ENCODE assay signal across 23 cellular contexts in genomic region chr1:4170548-4170947, GRCh38.
DNase-seq lines count a peak whose midpoint lies in the region; ATAC-seq and TF ChIP-seq lines count a peak whose summit lies in the region.
"Had no signal": no experiment of that assay in that cellular context is flagged by ENCODE, and none has a peak within 500 bp of the region (broad histone marks: within the 10 kb centered on the region; RNA-seq: fewer than 3 reads in every experiment).

No MANE protein-coding gene starts in this region.

- no peak for ATAC-seq in GM21360 (IDR thresholded peaks at IDR 0.05; ENCODE audit: unreplicated experiment)
- ATAC-seq in Right ventricle myocardium superior (ENCODE audit: poor library complexity) = no peak
- no peak for ATAC-seq in naive thymus-derived CD8-positive, alpha-beta T cell

- no peaks in the 10 kb centered on the region for H4K20me1 ChIP-seq in neural progenitor cell (ENCODE audit: low read depth)

- H3K27ac ChIP-seq in neural progenitor cell (no peak overlapping the region), testis (no peak overlapping the region)
- H3K27ac ChIP-seq: 22Rv1, GM23248, PC-9, SJSA1 had no signal

- H3K36me3 ChIP-seq in neural progenitor cell = no peaks in the 10 kb centered on the region
- H3K36me3 ChIP-seq in testis (ENCODE audit: low read depth, missing control alignments) = no peaks in the 10 kb centered on the region
- H3K36me3 ChIP-seq: BE2C, HAP-1, MG63, SJSA1 had no signal

- no peaks in the 10 kb centered on the region for H3K36me3 Mint-ChIP-seq in activated CD4-positive, alpha-beta memory T cell treated with anti-CD3 and anti-CD28 coated beads for 36 hours
- no peaks in the 10 kb centered on the region for H3K36me3 Mint-ChIP-seq in activated CD4-positive, alpha-beta memory T cell treated with anti-CD3 and anti-CD28 coated beads, Interleukin-2, amount 10 ng/mL, durations not matched to agents 7 days and 5 days (ENCODE audit: low read depth)
- H3K36me3 Mint-ChIP-seq in neural progenitor cell = no peaks in the 10 kb centered on the region
- H3K36me3 Mint-ChIP-seq in naive thymus-derived CD8-positive, alpha-beta T cell = no peaks in the 10 kb centered on the region
- H3K36me3 Mint-ChIP-seq: CD14-positive monocyte; CD8-positive, alpha-beta memory T cell had no signal

- POLR2A ChIA-PET in activated CD4-positive, alpha-beta memory T cell treated with anti-CD3 and anti-CD28 coated beads for 36 hours (lab: Charles Lee) = no interaction called here
- POLR2A ChIA-PET in activated CD4-positive, alpha-beta memory T cell treated with anti-CD3 and anti-CD28 coated beads, Interleukin-2, amount 10 ng/mL, durations not matched to agents 7 days and 5 days (lab: Charles Lee) = no interaction called here
- POLR2A ChIA-PET in naive thymus-derived CD8-positive, alpha-beta T cell (lab: Charles Lee) = no interaction called here

- H3K9me3 ChIP-seq in neural progenitor cell (ENCODE audit: low read depth) (no peaks in the 10 kb centered on the region), testis (no peaks in the 10 kb centered on the region)
- H3K9me3 ChIP-seq: BE2C, HAP-1, MG63 had no signal

- H3K27me3 Mint-ChIP-seq in activated CD4-positive, alpha-beta memory T cell treated with anti-CD3 and anti-CD28 coated beads for 36 hours = peaks cover 19% of the 10 kb centered on the region
- H3K27me3 Mint-ChIP-seq in activated CD4-positive, alpha-beta memory T cell treated with anti-CD3 and anti-CD28 coated beads, Interleukin-2, amount 10 ng/mL, durations not matched to agents 7 days and 5 days = no peaks in the 10 kb centered on the region
- H3K27me3 Mint-ChIP-seq in neural progenitor cell (ENCODE audit: insufficient read depth, low read depth) = peaks cover 16% of the 10 kb centered on the region
- peaks cover 12 to 56% (median 30%) of the 10 kb centered on the region in 5 donors for H3K27me3 Mint-ChIP-seq in naive thymus-derived CD8-positive, alpha-beta T cell

- intact Hi-C loops in activated CD4-positive, alpha-beta memory T cell treated with anti-CD3 and anti-CD28 coated beads for 36 hours (cut with micrococcal nuclease) = no loop called here
- intact Hi-C loops in testis (cut with DNase I; ENCODE audit: low total_unique reads) = no loop called here
- intact Hi-C loops in Right ventricle myocardium superior (cut with DNase I) = no loop called here

- 86 to 87% methylated on average over 12 of the region's 12 CpGs for WGBS in testis, 2 donors

- H3K27ac Mint-ChIP-seq in activated CD4-positive, alpha-beta memory T cell treated with anti-CD3 and anti-CD28 coated beads for 36 hours = no peak overlapping the region
- H3K27ac Mint-ChIP-seq in activated CD4-positive, alpha-beta memory T cell treated with anti-CD3 and anti-CD28 coated beads, Interleukin-2, amount 10 ng/mL, durations not matched to agents 7 days and 5 days = no peak overlapping the region
- H3K27ac Mint-ChIP-seq in neural progenitor cell = peak overlapping the region; percentile 42
- H3K27ac Mint-ChIP-seq in naive thymus-derived CD8-positive, alpha-beta T cell = no peak overlapping the region
- H3K27ac Mint-ChIP-seq: CD8-positive, alpha-beta memory T cell had no signal

- H3K4me1 ChIP-seq in neural progenitor cell (no peaks in the 10 kb centered on the region), testis (no peaks in the 10 kb centered on the region)
- H3K4me1 ChIP-seq: BE2C, HAP-1, SJSA1 had no signal

- H3F3A ChIP-seq in neural progenitor cell (ENCODE audit: low read depth) = no peaks in the 10 kb centered on the region

- TF ChIP-seq CTCF in neural progenitor cell (IDR thresholded peaks at IDR 0.05) = no peak
- TF ChIP-seq CTCF in testis (IDR thresholded peaks at IDR 0.05) = no peak

- H3K4me3 Mint-ChIP-seq in activated CD4-positive, alpha-beta memory T cell treated with anti-CD3 and anti-CD28 coated beads for 36 hours = no peak overlapping the region
- no peak overlapping the region for H3K4me3 Mint-ChIP-seq in activated CD4-positive, alpha-beta memory T cell treated with anti-CD3 and anti-CD28 coated beads, Interleukin-2, amount 10 ng/mL, durations not matched to agents 7 days and 5 days
- no peak overlapping the region for H3K4me3 Mint-ChIP-seq in neural progenitor cell
- H3K4me3 Mint-ChIP-seq in naive thymus-derived CD8-positive, alpha-beta T cell = no peak overlapping the region
- H3K4me3 Mint-ChIP-seq: CD14-positive monocyte; CD8-positive, alpha-beta memory T cell had no signal

- no peak overlapping the region for H3K4me2 ChIP-seq in neural progenitor cell
- H3K4me2 ChIP-seq: PC-9 had no signal

- no peaks in the 10 kb centered on the region for H3K4me1 Mint-ChIP-seq in activated CD4-positive, alpha-beta memory T cell treated with anti-CD3 and anti-CD28 coated beads for 36 hours (ENCODE audit: low read depth)
- no peaks in the 10 kb centered on the region for H3K4me1 Mint-ChIP-seq in activated CD4-positive, alpha-beta memory T cell treated with anti-CD3 and anti-CD28 coated beads, Interleukin-2, amount 10 ng/mL, durations not matched to agents 7 days and 5 days
- H3K4me1 Mint-ChIP-seq in neural progenitor cell = peaks cover 14% of the 10 kb centered on the region
- peaks cover 0 to 2% (median 0%) of the 10 kb centered on the region in 4 donors for H3K4me1 Mint-ChIP-seq in naive thymus-derived CD8-positive, alpha-beta T cell
- H3K4me1 Mint-ChIP-seq: CD14-positive monocyte; CD8-positive, alpha-beta memory T cell had no signal

- no peaks in the 10 kb centered on the region for H3K79me2 ChIP-seq in neural progenitor cell (ENCODE audit: low read depth)

- no peak overlapping the region for H2AFZ ChIP-seq in neural progenitor cell (replicated peaks)
- H2AFZ ChIP-seq: GM23248, PC-9 had no signal

- CTCF ChIA-PET in activated CD4-positive, alpha-beta memory T cell treated with anti-CD3 and anti-CD28 coated beads for 36 hours (lab: Charles Lee) = no interaction called here
- CTCF ChIA-PET in activated CD4-positive, alpha-beta memory T cell treated with anti-CD3 and anti-CD28 coated beads, Interleukin-2, amount 10 ng/mL, durations not matched to agents 7 days and 5 days (lab: Charles Lee) = no interaction called here

- no peak overlapping the region for H3K4me3 ChIP-seq in neural progenitor cell
- no peak overlapping the region for H3K4me3 ChIP-seq in testis
- H3K4me3 ChIP-seq: GM23248, HAP-1, MG63, PC-9, SJSA1 had no signal

- DNase-seq in activated CD4-positive, alpha-beta memory T cell treated with anti-CD3 and anti-CD28 coated beads for 36 hours = peak; percentile 2
- DNase-seq in activated CD4-positive, alpha-beta memory T cell treated with anti-CD3 and anti-CD28 coated beads, Interleukin-2, amount 10 ng/mL, durations not matched to agents 7 days and 5 days = no peak
- DNase-seq in hepatic stellate cell (ENCODE audit: low spot score) (peak; percentile 1), neural progenitor cell (ENCODE audit: low spot score) (no peak), testis (peak; percentile 5), Right ventricle myocardium superior (no peak)
- no peak for DNase-seq in naive thymus-derived CD8-positive, alpha-beta T cell
- DNase-seq: BE2C; Calu3; CD8-positive, alpha-beta memory T cell; DMS79 treated with DMSO at 0.1 percent for 48 hours; GF-D8; GM23248; KBM-7; MG63; NCI-H2029; NCI-H526 treated with DMSO at 0.1 percent for 48 hours; PC-9 had no signal

- H3K27me3 ChIP-seq in neural progenitor cell (no peaks in the 10 kb centered on the region), testis (no peaks in the 10 kb centered on the region)
- H3K27me3 ChIP-seq: BE2C, MG63, SJSA1 had no signal

- no peaks in the 10 kb centered on the region for H3K9me3 Mint-ChIP-seq in activated CD4-positive, alpha-beta memory T cell treated with anti-CD3 and anti-CD28 coated beads for 36 hours
- H3K9me3 Mint-ChIP-seq in activated CD4-positive, alpha-beta memory T cell treated with anti-CD3 and anti-CD28 coated beads, Interleukin-2, amount 10 ng/mL, durations not matched to agents 7 days and 5 days = no peaks in the 10 kb centered on the region
- no peaks in the 10 kb centered on the region for H3K9me3 Mint-ChIP-seq in neural progenitor cell
- H3K9me3 Mint-ChIP-seq in naive thymus-derived CD8-positive, alpha-beta T cell = no peaks in the 10 kb centered on the region
- H3K9me3 Mint-ChIP-seq: CD8-positive, alpha-beta memory T cell had no signal

- no peak for TF ChIP-seq POLR2A in testis (IDR thresholded peaks at IDR 0.05)

- no peak overlapping the region for H3K9ac ChIP-seq in neural progenitor cell
- H3K9ac ChIP-seq: GM23248 had no signal

Comparison
In these comparisons a context has a peak if more than half of its experiments do, and no peak if none do; other contexts are left out.
1. DNase-seq: peak in activated CD4-positive, alpha-beta memory T cell treated with anti-CD3 and anti-CD28 coated beads for 36 hours (single experiment), hepatic stellate cell (single experiment) and testis (single experiment); none in activated CD4-positive, alpha-beta memory T cell treated with anti-CD3 and anti-CD28 coated beads, Interleukin-2, amount 10 ng/mL, durations not matched to agents 7 days and 5 days (single experiment), neural progenitor cell (single experiment), Right ventricle myocardium superior (single experiment) and naive thymus-derived CD8-positive, alpha-beta T cell (0 of 10).